Comparison of ENCODE assay signal across 7 cellular contexts in genomic region chr19:1767464-1767933, GRCh38. TPM values are rescaled to one million over a fixed set of nuclear protein-coding genes. Genes with fewer than 3 reads are reported as not detected.
DNase-seq lines count a peak whose midpoint lies in the region; ATAC-seq, FAIRE-seq and TF ChIP-seq lines count a peak whose summit lies in the region.

No MANE protein-coding gene starts in this region.

- H3K4me1 Mint-ChIP-seq in activated naive CD8-positive, alpha-beta T cell treated with anti-CD3 and anti-CD28 coated beads, Interleukin-2, amount 10 ng/mL, durations not matched to agents 7 days and 5 days = peaks cover 2% of the 10 kb centered on the region

- H3K27me3 Mint-ChIP-seq in activated naive CD8-positive, alpha-beta T cell treated with anti-CD3 and anti-CD28 coated beads, Interleukin-2, amount 10 ng/mL, durations not matched to agents 7 days and 5 days = peaks cover 71% of the 10 kb centered on the region

- H3K9me3 Mint-ChIP-seq in activated naive CD8-positive, alpha-beta T cell treated with anti-CD3 and anti-CD28 coated beads, Interleukin-2, amount 10 ng/mL, durations not matched to agents 7 days and 5 days = no peaks in the 10 kb centered on the region

- no peaks in the 10 kb centered on the region for H3K36me3 Mint-ChIP-seq in activated naive CD8-positive, alpha-beta T cell treated with anti-CD3 and anti-CD28 coated beads, Interleukin-2, amount 10 ng/mL, durations not matched to agents 7 days and 5 days

- peak; percentile 72 for FAIRE-seq in GM18507 (lab: Jason Lieb, UNC)

- POLR2A ChIA-PET in activated naive CD8-positive, alpha-beta T cell treated with anti-CD3 and anti-CD28 coated beads, Interleukin-2, amount 10 ng/mL, durations not matched to agents 7 days and 5 days (lab: Charles Lee) = no interaction called here

- ATAC-seq in SK-N-SH treated with all-trans-retinoic acid at 6 μM for 48 hours (peak; percentile 77), HG02973 (IDR thresholded peaks at IDR 0.05; ENCODE audit: unreplicated experiment) (no peak)
- peak; percentile 46 for ATAC-seq in activated naive CD8-positive, alpha-beta T cell treated with anti-CD3 and anti-CD28 coated beads, Interleukin-2, amount 10 ng/mL, durations not matched to agents 7 days and 5 days (ENCODE audit: low read depth)

- H3K27ac Mint-ChIP-seq in activated naive CD8-positive, alpha-beta T cell treated with anti-CD3 and anti-CD28 coated beads, Interleukin-2, amount 10 ng/mL, durations not matched to agents 7 days and 5 days = no peak overlapping the region

- DNase-seq in GM18507 (ENCODE audit: extremely low spot score, insufficient read length, low read depth) (peak; percentile 75), iPS-NIHi11 (ENCODE audit: low spot score) (peak; percentile 92), amniotic stem cell (lab: John Stamatoyannopoulos, UW) (no peak)
- peak; percentile 78 for DNase-seq in activated naive CD8-positive, alpha-beta T cell treated with anti-CD3 and anti-CD28 coated beads, Interleukin-2, amount 10 ng/mL, durations not matched to agents 7 days and 5 days
- peak in 2 of 3 donors; percentile 35 to 58 for DNase-seq in stimulated activated CD4-positive, alpha-beta T cell treated with anti-CD3 and anti-CD28 coated beads, TNF-alpha, amount 100 ng/mL, for 1 hour (ENCODE audit: low read depth in 3 of 3, low spot score in 1 of 3)

- no peak overlapping the region for H3K4me3 Mint-ChIP-seq in activated naive CD8-positive, alpha-beta T cell treated with anti-CD3 and anti-CD28 coated beads, Interleukin-2, amount 10 ng/mL, durations not matched to agents 7 days and 5 days

TF ChIP-seq in SK-N-SH treated with all-trans-retinoic acid at 6 μM for 48 hours, 23 proteins besides CTCF, POLR2A, EP300 and RAD21:
- TF ChIP-seq, protein P1, sequence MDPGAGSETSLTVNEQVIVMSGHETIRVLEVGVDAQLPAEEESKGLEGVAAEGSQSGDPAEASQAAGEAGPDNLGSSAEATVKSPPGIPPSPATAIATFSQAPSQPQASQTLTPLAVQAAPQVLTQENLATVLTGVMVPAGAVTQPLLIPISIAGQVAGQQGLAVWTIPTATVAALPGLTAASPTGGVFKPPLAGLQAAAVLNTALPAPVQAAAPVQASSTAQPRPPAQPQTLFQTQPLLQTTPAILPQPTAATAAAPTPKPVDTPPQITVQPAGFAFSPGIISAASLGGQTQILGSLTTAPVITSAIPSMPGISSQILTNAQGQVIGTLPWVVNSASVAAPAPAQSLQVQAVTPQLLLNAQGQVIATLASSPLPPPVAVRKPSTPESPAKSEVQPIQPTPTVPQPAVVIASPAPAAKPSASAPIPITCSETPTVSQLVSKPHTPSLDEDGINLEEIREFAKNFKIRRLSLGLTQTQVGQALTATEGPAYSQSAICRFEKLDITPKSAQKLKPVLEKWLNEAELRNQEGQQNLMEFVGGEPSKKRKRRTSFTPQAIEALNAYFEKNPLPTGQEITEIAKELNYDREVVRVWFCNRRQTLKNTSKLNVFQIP (CRISPR knock-in tag; IDR thresholded peaks at IDR 0.05; ENCODE audit: borderline replicate concordance, low read depth) = no peak
- TF ChIP-seq OSR1 (CRISPR knock-in tag; IDR thresholded peaks at IDR 0.05) (no peak), TOX (CRISPR knock-in tag; IDR thresholded peaks at IDR 0.05; ENCODE audit: borderline replicate concordance) (no peak), ZNF70 (CRISPR knock-in tag; IDR thresholded peaks at IDR 0.05) (no peak), CSDC2 (CRISPR knock-in tag; IDR thresholded peaks at IDR 0.05) (no peak), RARB (CRISPR knock-in tag; IDR thresholded peaks at IDR 0.05) (no peak), GLIS3 (CRISPR knock-in tag; IDR thresholded peaks at IDR 0.05) (no peak), ZFP30 (CRISPR knock-in tag; IDR thresholded peaks at IDR 0.05) (no peak), SNAI2 (CRISPR knock-in tag; IDR thresholded peaks at IDR 0.05) (no peak), ISL1 (CRISPR knock-in tag; IDR thresholded peaks at IDR 0.05) (no peak)
- TF ChIP-seq, protein P2, sequence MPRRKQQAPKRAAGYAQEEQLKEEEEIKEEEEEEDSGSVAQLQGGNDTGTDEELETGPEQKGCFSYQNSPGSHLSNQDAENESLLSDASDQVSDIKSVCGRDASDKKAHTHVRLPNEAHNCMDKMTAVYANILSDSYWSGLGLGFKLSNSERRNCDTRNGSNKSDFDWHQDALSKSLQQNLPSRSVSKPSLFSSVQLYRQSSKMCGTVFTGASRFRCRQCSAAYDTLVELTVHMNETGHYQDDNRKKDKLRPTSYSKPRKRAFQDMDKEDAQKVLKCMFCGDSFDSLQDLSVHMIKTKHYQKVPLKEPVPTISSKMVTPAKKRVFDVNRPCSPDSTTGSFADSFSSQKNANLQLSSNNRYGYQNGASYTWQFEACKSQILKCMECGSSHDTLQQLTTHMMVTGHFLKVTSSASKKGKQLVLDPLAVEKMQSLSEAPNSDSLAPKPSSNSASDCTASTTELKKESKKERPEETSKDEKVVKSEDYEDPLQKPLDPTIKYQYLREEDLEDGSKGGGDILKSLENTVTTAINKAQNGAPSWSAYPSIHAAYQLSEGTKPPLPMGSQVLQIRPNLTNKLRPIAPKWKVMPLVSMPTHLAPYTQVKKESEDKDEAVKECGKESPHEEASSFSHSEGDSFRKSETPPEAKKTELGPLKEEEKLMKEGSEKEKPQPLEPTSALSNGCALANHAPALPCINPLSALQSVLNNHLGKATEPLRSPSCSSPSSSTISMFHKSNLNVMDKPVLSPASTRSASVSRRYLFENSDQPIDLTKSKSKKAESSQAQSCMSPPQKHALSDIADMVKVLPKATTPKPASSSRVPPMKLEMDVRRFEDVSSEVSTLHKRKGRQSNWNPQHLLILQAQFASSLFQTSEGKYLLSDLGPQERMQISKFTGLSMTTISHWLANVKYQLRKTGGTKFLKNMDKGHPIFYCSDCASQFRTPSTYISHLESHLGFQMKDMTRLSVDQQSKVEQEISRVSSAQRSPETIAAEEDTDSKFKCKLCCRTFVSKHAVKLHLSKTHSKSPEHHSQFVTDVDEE (CRISPR knock-in tag; IDR thresholded peaks at IDR 0.05) = no peak
- TF ChIP-seq, protein P3, sequence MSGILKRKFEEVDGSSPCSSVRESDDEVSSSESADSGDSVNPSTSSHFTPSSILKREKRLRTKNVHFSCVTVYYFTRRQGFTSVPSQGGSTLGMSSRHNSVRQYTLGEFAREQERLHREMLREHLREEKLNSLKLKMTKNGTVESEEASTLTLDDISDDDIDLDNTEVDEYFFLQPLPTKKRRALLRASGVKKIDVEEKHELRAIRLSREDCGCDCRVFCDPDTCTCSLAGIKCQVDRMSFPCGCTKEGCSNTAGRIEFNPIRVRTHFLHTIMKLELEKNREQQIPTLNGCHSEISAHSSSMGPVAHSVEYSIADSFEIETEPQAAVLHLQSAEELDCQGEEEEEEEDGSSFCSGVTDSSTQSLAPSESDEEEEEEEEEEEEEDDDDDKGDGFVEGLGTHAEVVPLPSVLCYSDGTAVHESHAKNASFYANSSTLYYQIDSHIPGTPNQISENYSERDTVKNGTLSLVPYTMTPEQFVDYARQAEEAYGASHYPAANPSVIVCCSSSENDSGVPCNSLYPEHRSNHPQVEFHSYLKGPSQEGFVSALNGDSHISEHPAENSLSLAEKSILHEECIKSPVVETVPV (CRISPR knock-in tag; IDR thresholded peaks at IDR 0.05) = no peak
- TF ChIP-seq, protein P4, sequence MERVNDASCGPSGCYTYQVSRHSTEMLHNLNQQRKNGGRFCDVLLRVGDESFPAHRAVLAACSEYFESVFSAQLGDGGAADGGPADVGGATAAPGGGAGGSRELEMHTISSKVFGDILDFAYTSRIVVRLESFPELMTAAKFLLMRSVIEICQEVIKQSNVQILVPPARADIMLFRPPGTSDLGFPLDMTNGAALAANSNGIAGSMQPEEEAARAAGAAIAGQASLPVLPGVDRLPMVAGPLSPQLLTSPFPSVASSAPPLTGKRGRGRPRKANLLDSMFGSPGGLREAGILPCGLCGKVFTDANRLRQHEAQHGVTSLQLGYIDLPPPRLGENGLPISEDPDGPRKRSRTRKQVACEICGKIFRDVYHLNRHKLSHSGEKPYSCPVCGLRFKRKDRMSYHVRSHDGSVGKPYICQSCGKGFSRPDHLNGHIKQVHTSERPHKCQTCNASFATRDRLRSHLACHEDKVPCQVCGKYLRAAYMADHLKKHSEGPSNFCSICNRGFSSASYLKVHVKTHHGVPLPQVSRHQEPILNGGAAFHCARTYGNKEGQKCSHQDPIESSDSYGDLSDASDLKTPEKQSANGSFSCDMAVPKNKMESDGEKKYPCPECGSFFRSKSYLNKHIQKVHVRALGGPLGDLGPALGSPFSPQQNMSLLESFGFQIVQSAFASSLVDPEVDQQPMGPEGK (CRISPR knock-in tag; IDR thresholded peaks at IDR 0.05; ENCODE audit: borderline replicate concordance) = no peak

RNA-seq across cellular contexts. Expression of gene ONECUT3, which starts 14.2 kb away (rescaled TPM):
- not detected for total RNA-seq in activated naive CD8-positive, alpha-beta T cell treated with anti-CD3 and anti-CD28 coated beads, Interleukin-2, amount 10 ng/mL, durations not matched to agents 7 days and 5 days

RNA-seq across cellular contexts. Expression of gene ATP8B3, which starts 44.6 kb away (rescaled TPM):
- total RNA-seq in activated naive CD8-positive, alpha-beta T cell treated with anti-CD3 and anti-CD28 coated beads, Interleukin-2, amount 10 ng/mL, durations not matched to agents 7 days and 5 days = 10 to 100 TPM; 17.0 to 18.6 TPM
